ENCODE assay signal across 2 cellular contexts in genomic region chr3:46188708-46189107, GRCh38.
TF ChIP-seq lines count a peak whose summit lies in the region.

No MANE protein-coding gene starts in this region.

TF ChIP-seq in HCT116, 20 proteins besides CTCF, POLR2A, EP300 and RAD21:
- TF ChIP-seq FOSL1 (IDR thresholded peaks at IDR 0.05; ENCODE audit: low read depth) (no peak), EGR1 (IDR thresholded peaks at IDR 0.05; ENCODE audit: low read depth) (no peak), ATF3 (IDR thresholded peaks at IDR 0.05) (no peak), ELF1 (IDR thresholded peaks at IDR 0.05; ENCODE audit: borderline replicate concordance, low read depth) (no peak), JUND (IDR thresholded peaks at IDR 0.05) (no peak), SRF (IDR thresholded peaks at IDR 0.05; ENCODE audit: low read depth) (no peak), POLR2AphosphoS5 (IDR thresholded peaks at IDR 0.05; ENCODE audit: low read depth, low read length) (no peak), YY1 (IDR thresholded peaks at IDR 0.05; ENCODE audit: extremely low read depth, insufficient replicate concordance, low read depth, low read length) (no peak), SIN3A (IDR thresholded peaks at IDR 0.05; ENCODE audit: low read depth) (no peak), REST (IDR thresholded peaks at IDR 0.05; ENCODE audit: low read depth) (no peak), ZBTB33 (IDR thresholded peaks at IDR 0.05; ENCODE audit: extremely low read depth, insufficient replicate concordance, low read length) (no peak), ZNF274 (IDR thresholded peaks at IDR 0.05; ENCODE audit: low read depth, low read length) (no peak), EZH2phosphoT487 (IDR thresholded peaks at IDR 0.05; ENCODE audit: borderline replicate concordance) (no peak), ZFX (IDR thresholded peaks at IDR 0.05) (no peak), MAX (IDR thresholded peaks at IDR 0.05) (no peak), CEBPB (IDR thresholded peaks at IDR 0.05; ENCODE audit: low read depth) (no peak), CBX3 (IDR thresholded peaks at IDR 0.05; ENCODE audit: low read depth) (no peak), EZH2 (IDR thresholded peaks at IDR 0.05) (no peak), TCF7L2 (IDR thresholded peaks at IDR 0.05; ENCODE audit: borderline replicate concordance, extremely low read depth, insufficient read depth, insufficient read length) (no peak)

TF ChIP-seq in H1, 55 proteins besides CTCF, POLR2A, EP300 and RAD21:
- TF ChIP-seq HDAC2 (IDR thresholded peaks at IDR 0.05; ENCODE audit: borderline replicate concordance in 1 of 2, low read depth in 2 of 2, low read length in 2 of 2) (no peak), CREB1 (IDR thresholded peaks at IDR 0.05) (no peak)
